1 cellular context compared by ENCODE assay signal in genomic region chr20:23304616-23305015, GRCh38.
TF ChIP-seq lines count a peak whose summit lies in the region.

No MANE protein-coding gene starts in this region.

TF ChIP-seq in H1, 55 proteins besides CTCF, POLR2A, EP300 and RAD21 (continued from another document):
- TF ChIP-seq PHF8 (conservative IDR thresholded peaks at IDR 0.05; ENCODE audit: low read depth, low read length) (0 out of 2 replicates have a peak, but pooled peaks have one; percentile 2), JUN (IDR thresholded peaks at IDR 0.05; ENCODE audit: low read depth, low read length) (no peak), CHD1 (IDR thresholded peaks at IDR 0.05; ENCODE audit: low read depth, low read length) (no peak)
